9 cellular contexts compared by ENCODE assay signal in the genomic region with DNA sequence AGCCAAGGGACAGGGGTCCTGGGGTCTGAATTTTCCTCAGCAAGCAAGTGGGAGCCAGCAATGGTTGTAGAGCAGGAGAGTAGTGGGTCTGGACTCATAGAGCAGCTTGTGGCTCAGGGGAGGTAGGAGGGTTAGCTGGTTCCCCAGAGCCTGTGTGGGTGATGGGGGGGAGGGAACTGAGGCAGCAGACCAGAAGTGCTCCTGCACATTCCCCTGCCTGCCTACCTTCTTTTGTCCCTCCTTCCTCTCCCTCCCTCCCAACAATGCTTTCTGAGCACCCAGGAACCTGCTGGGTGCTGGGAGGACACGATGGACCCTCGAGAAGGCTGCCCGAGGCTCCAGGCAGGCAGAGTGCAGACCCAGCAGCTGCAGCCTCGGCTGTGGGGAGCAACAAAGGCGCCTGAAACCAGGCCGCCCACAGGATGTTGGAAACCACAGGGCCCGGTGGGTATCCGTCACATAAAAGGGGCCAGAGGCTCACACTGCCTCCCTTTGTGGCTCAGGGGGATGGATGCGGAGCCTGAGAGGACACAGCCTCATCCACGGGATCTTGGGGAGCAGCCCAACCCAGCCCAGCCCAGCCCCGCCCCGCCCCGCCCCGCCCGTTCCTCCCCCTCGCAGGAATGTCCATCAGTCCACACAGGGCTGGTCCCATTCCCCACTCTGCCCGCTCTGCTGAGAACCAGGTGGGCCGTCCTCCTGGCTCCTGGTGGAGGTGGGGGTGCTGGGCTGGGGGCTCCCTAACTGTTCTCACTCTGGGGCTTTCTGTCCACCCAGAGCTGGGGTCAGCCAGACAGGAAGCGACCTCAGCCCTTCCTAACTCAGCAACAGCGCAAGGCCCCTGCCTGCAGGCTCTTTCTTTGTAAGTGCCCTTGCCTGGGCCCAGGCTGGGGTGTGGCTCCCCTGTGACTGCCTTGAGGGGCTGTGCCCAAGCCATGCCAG. TPM values are rescaled to one million over a fixed set of nuclear protein-coding genes. Genes with fewer than 3 reads are reported as not detected.
DNase-seq lines count a peak whose midpoint lies in the region; ATAC-seq, FAIRE-seq and TF ChIP-seq lines count a peak whose summit lies in the region.
"Had no signal": no experiment of that assay in that cellular context is flagged by ENCODE, and none has a peak within 500 bp of the region (broad histone marks: within the 10 kb centered on the region; RNA-seq: fewer than 3 reads in every experiment).

No MANE protein-coding gene starts in this region.

- ATAC-seq in HG02623 (IDR thresholded peaks at IDR 0.05; ENCODE audit: unreplicated experiment): peak; percentile 53

- no peaks in the 10 kb centered on the region for H4K20me1 ChIP-seq in astrocyte (ENCODE audit: insufficient read depth, low read length)

- H3K9me3 ChIP-seq in astrocyte (ENCODE audit: insufficient read depth, low read depth, low read length): no peaks in the 10 kb centered on the region

- FAIRE-seq in astrocyte (lab: Jason Lieb, UNC): no peak

- no peaks in the 10 kb centered on the region for H3K79me2 ChIP-seq in astrocyte (ENCODE audit: insufficient read depth, low read length)

- no peak for TF ChIP-seq CTCF in RWPE1 (conservative IDR thresholded peaks at IDR 0.05; ENCODE audit: low read depth)
- TF ChIP-seq CTCF in astrocyte (IDR thresholded peaks at IDR 0.05; ENCODE audit: insufficient read depth, low read depth, low read length): no peak

- no peaks in the 10 kb centered on the region for H3K36me3 ChIP-seq in astrocyte (ENCODE audit: insufficient read depth, low read length)

- no peak overlapping the region for H3K4me3 ChIP-seq in astrocyte (ENCODE audit: insufficient read depth, low read depth, low read length)

- POLR2A ChIA-PET in RWPE1 (lab: Yijun Ruan, JAX; ENCODE audit: low non-redundant PET): no interaction called here

- H2AFZ ChIP-seq in astrocyte (ENCODE audit: low read depth, low read length): peak overlapping the region; percentile 77

- peaks cover 3% of the 10 kb centered on the region for H3K4me1 ChIP-seq in astrocyte (ENCODE audit: insufficient read depth, low read length)

- H3K9ac ChIP-seq in astrocyte (ENCODE audit: low read length): no peak overlapping the region

- H3K4me3 Mint-ChIP-seq in astrocyte (ENCODE audit: unreplicated experiment): no peak overlapping the region

- no peaks in the 10 kb centered on the region for H3K27me3 ChIP-seq in astrocyte (ENCODE audit: insufficient read depth, low read length)

- peak; percentile 36 for DNase-seq in RWPE1 (ENCODE audit: low spot score)
- DNase-seq in astrocyte (ENCODE audit: low read depth): peak; percentile 2
- DNase-seq in stimulated activated CD4-positive, alpha-beta T cell treated with anti-CD3 and anti-CD28 coated beads, Interleukin-4, amount 100 ng/mL, for 24 hours: peak; percentile 59
- DNase-seq in NCI-H2107 (lab: John Stamatoyannopoulos, UW): no peak
- DNase-seq in superior temporal gyrus (ENCODE audit: extremely low spot score): no peak
- no peak for DNase-seq in GOT3 (lab: John Stamatoyannopoulos, UW)

- peak overlapping the region; percentile 57 for H3K4me2 ChIP-seq in astrocyte (ENCODE audit: low read length)

- TF ChIP-seq POLR2A in GM15510 (IDR thresholded peaks at IDR 0.05; ENCODE audit: borderline replicate concordance, extremely low read depth, insufficient read length): peak; percentile 41

- no peaks in the 10 kb centered on the region for H3K27me3 Mint-ChIP-seq in astrocyte (ENCODE audit: low read depth, unreplicated experiment)

- peaks cover 9% of the 10 kb centered on the region for H3K4me1 Mint-ChIP-seq in astrocyte (ENCODE audit: low read depth, unreplicated experiment)

- CTCF ChIA-PET in RWPE1 (lab: Yijun Ruan, JAX): no interaction called here

- H3K27ac Mint-ChIP-seq in astrocyte (ENCODE audit: unreplicated experiment): peak overlapping the region; percentile 44

- H3K27ac ChIP-seq in RWPE1 (peak overlapping the region; percentile 53), astrocyte (ENCODE audit: low read depth, low read length) (no peak overlapping the region)

- H3K9me3 Mint-ChIP-seq in astrocyte (ENCODE audit: unreplicated experiment): no peaks in the 10 kb centered on the region

- H3K36me3 Mint-ChIP-seq in astrocyte (ENCODE audit: low read depth, unreplicated experiment): peaks cover 9% of the 10 kb centered on the region

RNA-seq across cellular contexts. Expression of gene NLRC3, which starts 1.7 kb away (rescaled TPM):
- total RNA-seq in astrocyte: 0.17 and 0.23 TPM in 2 replicates
- total RNA-seq: NCI-H460 had no signal

RNA-seq across cellular contexts. Expression of gene SLX4, which starts 32.5 kb away (rescaled TPM):
- 7.8 and 7.9 TPM in 2 replicates for total RNA-seq in astrocyte

Comparison
In these comparisons a context has a peak if more than half of its experiments do, and no peak if none do; other contexts are left out.
1. DNase-seq: peak in RWPE1 (single experiment), astrocyte (single experiment) and stimulated activated CD4-positive, alpha-beta T cell treated with anti-CD3 and anti-CD28 coated beads, Interleukin-4, amount 100 ng/mL, for 24 hours (single experiment); none in NCI-H2107 (single experiment), superior temporal gyrus (single experiment) and GOT3 (single experiment).